ENCODE assay signal across 19 cellular contexts in the genomic region with DNA sequence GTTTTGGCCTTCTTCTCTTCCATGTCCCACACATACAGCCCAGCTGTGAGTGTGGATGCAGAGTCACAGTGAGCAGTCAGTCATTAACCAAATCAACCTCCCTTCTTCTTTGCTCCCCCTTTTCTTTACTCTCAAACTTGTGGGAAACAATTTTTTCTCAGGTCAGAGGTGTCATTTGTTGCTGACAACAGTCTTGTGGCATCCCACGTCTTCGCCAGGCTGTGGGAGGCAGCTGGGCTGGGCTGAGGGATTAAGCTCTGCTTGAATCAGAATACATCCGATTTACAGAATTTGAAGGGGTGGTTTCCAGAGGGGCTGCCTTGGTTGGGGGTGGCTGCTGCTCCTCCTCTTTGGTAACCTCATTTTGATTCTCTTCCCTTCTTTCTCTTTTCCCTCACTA. TPM values are rescaled to one million over a fixed set of nuclear protein-coding genes. Genes with fewer than 3 reads are reported as not detected.
"Had no signal": no experiment of that assay in that cellular context is flagged by ENCODE, and none has a peak within 500 bp of the region (broad histone marks: within the 10 kb centered on the region; RNA-seq: fewer than 3 reads in every experiment).

No MANE protein-coding gene starts in this region.

- DNase-seq: activated CD4-positive, alpha-beta T cell treated with anti-CD3 and anti-CD28 coated beads for 1 hour; activated CD4-positive, alpha-beta T cell treated with anti-CD3 and anti-CD28 coated beads, Interleukin-2, amount 50 U/mL, for 48 hours; activated effector memory CD4-positive, alpha-beta T cell treated with anti-CD3 and anti-CD28 coated beads, Interleukin-2, amount 50 U/mL, for 16 hours; activated T-cell treated with anti-CD3 and anti-CD28 coated beads, Interleukin-2, amount 50 U/mL, for 4 hours; amygdala; cerebellar nuclear complex; hypothalamus; immature natural killer cell; right cardiac atrium; spleen; stimulated activated CD4-positive, alpha-beta T cell treated with anti-CD3 and anti-CD28 coated beads, Interleukin-1b, Interleukin-23, amount 100 ng/mL, for 48 hours; stimulated activated naive CD4-positive, alpha-beta T cell; substantia nigra; transverse colon had no signal

- H3K4me3 ChIP-seq: spleen, transverse colon had no signal

- H3K27me3 ChIP-seq: transverse colon had no signal

- H3K36me3 ChIP-seq: neutrophil, spleen, transverse colon had no signal

RNA-seq across cellular contexts. Expression of a gene that starts 40.5 kb away (rescaled TPM):
- total RNA-seq: activated naive CD4-positive, alpha-beta T cell treated with anti-CD3 and anti-CD28 coated beads, Interleukin-2, amount 50 U/mL, for 72 hours; activated T-cell treated with anti-CD3 and anti-CD28 coated beads, Interleukin-2, amount 50 U/mL, for 4 hours; esophagus mucosa; glomerular endothelial cell; spleen; T-helper 2 cell treated with Interferon-gamma antibody and Interleukin-4, amounts not matched to agents 100 ng/mL and 5 ng/mL, for 36 hours had no signal
